Comparison of ENCODE assay signal across 8 cellular contexts in the genomic region with DNA sequence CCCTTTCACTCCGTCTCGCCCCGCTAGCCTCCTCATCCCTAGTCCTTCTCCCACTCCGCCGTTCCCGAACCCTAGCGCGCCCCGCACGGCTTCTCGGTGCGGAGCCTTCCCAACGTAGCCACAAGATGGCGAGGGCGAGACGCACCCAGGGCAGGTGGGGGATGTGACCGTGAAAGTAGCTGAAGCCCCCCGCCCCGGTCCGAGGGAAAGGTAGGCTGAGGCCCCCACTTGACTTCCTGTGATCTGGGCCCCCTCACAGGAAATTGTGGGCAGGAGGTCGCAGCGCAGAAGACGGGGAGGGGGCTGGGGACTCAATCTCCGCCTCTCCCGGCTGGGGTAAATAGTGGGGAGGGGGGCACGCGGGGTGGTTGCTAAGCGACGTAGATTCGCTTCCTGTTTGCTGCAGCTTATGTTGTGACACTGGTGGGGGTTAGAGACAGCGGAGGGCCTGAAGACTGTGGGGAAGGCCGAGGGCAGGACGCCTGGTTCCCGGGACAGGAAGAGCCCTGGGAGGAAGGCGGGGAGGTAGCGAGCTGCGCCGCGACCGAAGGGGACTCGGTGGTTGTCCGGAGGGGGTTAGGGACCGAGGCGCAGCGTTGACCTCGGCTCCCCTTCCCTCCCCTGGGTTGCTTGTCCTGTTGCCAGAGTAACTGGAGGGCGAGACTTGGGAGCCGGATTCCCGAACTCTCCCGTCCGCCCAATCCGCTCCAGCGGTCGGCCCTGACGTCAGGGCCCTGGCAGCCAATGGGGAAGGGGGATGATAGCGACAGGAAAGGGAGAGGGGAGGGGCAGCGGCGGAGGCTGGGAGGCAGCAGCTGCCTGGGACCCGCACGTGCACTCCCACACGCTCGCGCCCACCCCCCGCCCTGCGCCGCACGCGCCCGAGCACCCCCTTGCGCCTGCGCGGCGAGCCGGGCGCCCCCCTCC.
DNase-seq lines count a peak whose midpoint lies in the region; ATAC-seq and TF ChIP-seq lines count a peak whose summit lies in the region.

No MANE protein-coding gene starts in this region.

- peak; percentile 35 for ATAC-seq in HG03460 (IDR thresholded peaks at IDR 0.05; ENCODE audit: unreplicated experiment)

- H3K4me3 ChIP-seq in AG10803 (ENCODE audit: low read length) (peak overlapping the region; percentile 90), choroid plexus epithelial cell (ENCODE audit: low read depth, low read length) (peak overlapping the region; percentile 79)

- peak; percentile 99 for DNase-seq in AG10803 (ENCODE audit: low read depth)
- DNase-seq in GM19238 (ENCODE audit: insufficient read length, low spot score) = peak; percentile 86
- DNase-seq in NCI-H524 treated with DMSO at 0.1 percent for 48 hours (lab: John Stamatoyannopoulos, UW) = peak; percentile 55
- peak; percentile 84 to 91 for DNase-seq in activated CD4-positive, alpha-beta T cell treated with anti-CD3 and anti-CD28 coated beads for 4 hours
- DNase-seq in choroid plexus epithelial cell (ENCODE audit: low read depth) = peak; percentile 99
- DNase-seq in kidney glomerular epithelial cell (lab: John Stamatoyannopoulos, UW) = peak; percentile 92
- DNase-seq in stimulated activated CD4-positive, alpha-beta T cell treated with anti-CD3 and anti-CD28 coated beads, Interleukin-15, amount 100 ng/mL, for 24 hours = peak; percentile 95

- TF ChIP-seq CTCF in AG10803 (conservative IDR thresholded peaks at IDR 0.05; ENCODE audit: low read length) (peak; percentile 71), choroid plexus epithelial cell (conservative IDR thresholded peaks at IDR 0.05; ENCODE audit: low read depth, low read length) (peak; percentile 88)

Comparison
In these comparisons a context has a peak if more than half of its experiments do, and no peak if none do; other contexts are left out.
1. Peak in every context shown above with its lines: DNase-seq, ATAC-seq and H3K4me3 ChIP-seq.